In the genomic region with DNA sequence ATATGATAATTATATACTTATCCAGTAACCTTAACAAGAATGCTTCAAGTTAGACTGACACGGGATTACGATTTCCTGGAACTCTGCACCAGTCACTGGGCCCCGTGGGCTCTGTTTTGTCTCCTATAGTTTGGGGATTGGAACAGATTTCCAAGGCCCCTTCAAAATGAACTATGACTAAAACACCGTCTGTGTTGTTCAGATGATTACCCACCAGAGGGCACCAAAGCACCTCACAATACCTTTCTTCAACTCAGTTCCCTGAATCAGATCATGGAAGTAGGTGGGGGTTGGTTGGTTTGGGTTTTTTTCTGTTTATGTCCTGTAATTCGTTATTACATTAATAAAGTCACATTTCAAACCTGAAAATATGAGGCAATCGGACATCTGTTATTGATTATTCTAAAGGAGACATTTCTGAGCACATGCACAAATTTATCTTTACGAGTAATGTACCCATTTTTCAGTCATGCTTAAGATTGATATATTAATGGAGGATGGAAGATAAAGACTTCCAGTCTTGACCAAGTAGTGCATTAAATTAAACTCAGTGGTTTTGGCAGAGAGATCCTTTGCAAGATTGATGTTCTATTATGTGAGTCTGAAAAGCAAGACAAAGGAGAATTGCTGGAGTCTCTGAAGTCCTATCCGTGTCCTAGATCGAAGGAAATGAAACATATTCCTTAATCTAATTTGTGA, we compare ENCODE assay signal across 8 cellular contexts.
DNase-seq lines count a peak whose midpoint lies in the region; TF ChIP-seq lines count a peak whose summit lies in the region.

No MANE protein-coding gene starts in this region.

- POLR2A ChIA-PET in GM10248 (lab: Yijun Ruan, JAX), result no interaction called here
- POLR2A ChIA-PET in HEK293T (lab: Yijun Ruan, JAX), result no interaction called here

- peak; percentile 58 for TF ChIP-seq CTCF in GM10248 (IDR thresholded peaks at IDR 0.05; ENCODE audit: control extremely low read depth, extremely low read depth, low read depth, missing control alignments)
- TF ChIP-seq CTCF in progenitor cell of endocrine pancreas (IDR thresholded peaks at IDR 0.05; ENCODE audit: unreplicated experiment), result peak; percentile 85

- H3K9me3 Mint-ChIP-seq in activated naive CD4-positive, alpha-beta T cell treated with anti-CD3 and anti-CD28 coated beads for 36 hours, result no peaks in the 10 kb centered on the region
- H3K9me3 Mint-ChIP-seq in progenitor cell of endocrine pancreas (ENCODE audit: low read depth), result no peaks in the 10 kb centered on the region

- H3K27me3 Mint-ChIP-seq in activated naive CD4-positive, alpha-beta T cell treated with anti-CD3 and anti-CD28 coated beads for 36 hours (ENCODE audit: low read depth), result no peaks in the 10 kb centered on the region
- H3K27me3 Mint-ChIP-seq in progenitor cell of endocrine pancreas, result no peaks in the 10 kb centered on the region

- CTCF ChIA-PET in GM10248 (lab: Yijun Ruan, JAX) (interaction anchor here (1.0 to 1.9 kb wide), 10 partner anchors 9 to 492 kb away, joined by 3 to 28 read pairs (median 4); no protein-coding TSS in a partner anchor), HEK293T (lab: Yijun Ruan, JAX) (interaction anchor here (0.9 kb wide), 1 partner anchor 235 kb away, joined by 4 read pairs; no protein-coding TSS in a partner anchor)
- CTCF ChIA-PET in activated naive CD4-positive, alpha-beta T cell treated with anti-CD3 and anti-CD28 coated beads for 36 hours (lab: Charles Lee), result interaction anchor here (0.6 to 1.8 kb wide), 6 partner anchors 26 to 237 kb away, joined by 3 to 15 read pairs (median 4); no protein-coding TSS in a partner anchor

- H3K36me3 Mint-ChIP-seq in activated naive CD4-positive, alpha-beta T cell treated with anti-CD3 and anti-CD28 coated beads for 36 hours (ENCODE audit: low read depth), result no peaks in the 10 kb centered on the region
- no peaks in the 10 kb centered on the region for H3K36me3 Mint-ChIP-seq in progenitor cell of endocrine pancreas (ENCODE audit: insufficient read depth)

- H3K4me3 Mint-ChIP-seq in activated naive CD4-positive, alpha-beta T cell treated with anti-CD3 and anti-CD28 coated beads for 36 hours, result no peak overlapping the region
- no peak overlapping the region for H3K4me3 Mint-ChIP-seq in progenitor cell of endocrine pancreas (ENCODE audit: low read depth)

- intact Hi-C loops in activated naive CD4-positive, alpha-beta T cell treated with anti-CD3 and anti-CD28 coated beads for 36 hours (cut with micrococcal nuclease), result loop anchor here (1.0 kb wide), 8 partner anchors 45 to 957 kb away; no protein-coding TSS in a partner anchor
- intact Hi-C loops in head of caudate nucleus (cut with DNase I), result loop anchor here (5.0 kb wide), 1 partner anchor 238 kb away; no protein-coding TSS in a partner anchor

- H3K4me1 Mint-ChIP-seq in activated naive CD4-positive, alpha-beta T cell treated with anti-CD3 and anti-CD28 coated beads for 36 hours (ENCODE audit: low read depth), result no peaks in the 10 kb centered on the region
- H3K4me1 Mint-ChIP-seq in progenitor cell of endocrine pancreas (ENCODE audit: low read depth), result peaks cover 9% of the 10 kb centered on the region

- DNase-seq in GM10248 (ENCODE audit: extremely low spot score) (peak; percentile 55), HEK293T (ENCODE audit: extremely low spot score) (peak; percentile 65), NCI-H1092 (lab: John Stamatoyannopoulos, UW) (peak; percentile 46), SK-MEL-5 (ENCODE audit: low read depth, low spot score) (peak; percentile 80), head of caudate nucleus (peak in 40 of 42 donors; percentile 19 to 91 (median 75)), progenitor cell of endocrine pancreas (ENCODE audit: low spot score, unreplicated experiment) (peak; percentile 51), cortex of kidney (lab: John Stamatoyannopoulos, UW) (no peak)
- DNase-seq in activated naive CD4-positive, alpha-beta T cell treated with anti-CD3 and anti-CD28 coated beads for 36 hours, result peak; percentile 82

- in situ Hi-C loops in SK-MEL-5 (cut with HindIII; ENCODE audit: low pct_unique_long_range_greater_than_20kb, low sequenced_read_pairs), result loop anchor here (25.0 kb wide), 1 partner anchor 253 kb away; no protein-coding TSS in a partner anchor

- H3K27ac Mint-ChIP-seq in activated naive CD4-positive, alpha-beta T cell treated with anti-CD3 and anti-CD28 coated beads for 36 hours, result no peak overlapping the region
- no peak overlapping the region for H3K27ac Mint-ChIP-seq in progenitor cell of endocrine pancreas

TF ChIP-seq in HEK293T, 16 proteins besides CTCF, POLR2A, EP300 and RAD21:
- TF ChIP-seq FOXK2 (IDR thresholded peaks at IDR 0.05), result no peak
